9 cellular contexts compared by ENCODE assay signal in the genomic region with DNA sequence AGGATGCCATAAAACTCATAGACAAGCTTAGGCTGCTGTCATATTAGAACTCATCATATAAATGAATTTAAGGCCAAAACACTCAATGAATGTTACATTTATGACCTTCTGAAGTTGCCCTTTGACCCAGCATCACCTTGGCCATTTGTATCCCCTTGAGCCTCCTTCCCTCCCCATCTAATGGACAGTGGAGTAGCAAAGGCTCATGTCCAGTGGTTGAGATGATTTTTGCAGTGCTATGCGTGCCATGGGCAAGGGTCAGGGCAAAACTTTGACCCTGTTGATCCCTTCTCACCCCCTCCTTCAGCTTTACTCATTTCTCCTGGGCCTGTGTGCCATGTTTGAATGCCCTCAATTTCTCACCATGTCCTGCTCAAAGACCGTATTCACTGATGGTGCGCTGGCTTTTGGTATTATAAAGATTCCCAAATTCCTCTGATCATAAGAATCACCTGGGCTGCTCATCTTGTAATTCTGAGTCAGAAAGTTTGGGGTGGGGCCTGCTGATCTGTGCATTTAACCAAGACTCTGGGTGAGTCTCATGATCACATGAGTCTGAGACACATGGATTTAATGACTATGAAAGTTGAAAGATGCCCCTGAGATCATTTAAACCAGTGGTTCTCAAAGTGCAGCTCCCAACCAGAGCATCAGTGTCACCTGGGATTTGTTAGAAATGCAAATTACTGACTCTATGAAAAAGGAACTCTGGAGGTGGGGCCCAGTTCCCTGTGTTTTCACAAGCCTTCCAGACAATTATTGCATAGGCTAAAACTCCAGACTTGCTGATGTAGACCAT. TPM values are rescaled to one million over a fixed set of nuclear protein-coding genes. Genes with fewer than 3 reads are reported as not detected.
DNase-seq lines count a peak whose midpoint lies in the region; ATAC-seq and TF ChIP-seq lines count a peak whose summit lies in the region.
"Had no signal": no experiment of that assay in that cellular context is flagged by ENCODE, and none has a peak within 500 bp of the region (broad histone marks: within the 10 kb centered on the region; RNA-seq: fewer than 3 reads in every experiment).

No MANE protein-coding gene starts in this region.

- ATAC-seq in GM18505 (IDR thresholded peaks at IDR 0.05; ENCODE audit: unreplicated experiment) (peak; percentile 24), GM21529 (IDR thresholded peaks at IDR 0.05; ENCODE audit: unreplicated experiment) (peak; percentile 21), HG03442 (IDR thresholded peaks at IDR 0.05; ENCODE audit: unreplicated experiment) (peak; percentile 25)
- ATAC-seq: left cardiac atrium had no signal

- peak; percentile 35 for DNase-seq in germinal center (ENCODE audit: low spot score)
- no peak for DNase-seq in stimulated activated CD4-positive, alpha-beta T cell treated with anti-CD3 and anti-CD28 coated beads, Interleukin-4, amount 100 ng/mL, for 24 hours
- DNase-seq in cerebellum (ENCODE audit: low spot score), result no peak
- DNase-seq in NCI-H146 treated with DMSO at 0.1 percent for 48 hours (lab: John Stamatoyannopoulos, UW; ENCODE audit: unreplicated experiment), result no peak
- DNase-seq: left cardiac atrium, SHP77 had no signal

- TF ChIP-seq POLR2A in GM18505 (IDR thresholded peaks at IDR 0.05; ENCODE audit: borderline replicate concordance, extremely low read depth, insufficient read depth, insufficient read length), result no peak

RNA-seq across cellular contexts. Expression of gene IL20RA, which starts 57.5 kb away (rescaled TPM):
- 0.36 TPM for total RNA-seq in cerebellum
